1 cellular context compared by ENCODE assay signal in genomic region chr10:106487726-106488125, GRCh38.
TF ChIP-seq lines count a peak whose summit lies in the region.

No MANE protein-coding gene starts in this region.

TF ChIP-seq in SK-N-SH treated with all-trans-retinoic acid at 6 μM for 48 hours, 23 proteins besides CTCF, POLR2A, EP300 and RAD21 (continued from another document):
- TF ChIP-seq CSRNP3 (CRISPR knock-in tag; IDR thresholded peaks at IDR 0.05) (0 out of 2 replicates have a peak, but pooled peaks have one; percentile 44), POU6F1 (CRISPR knock-in tag; IDR thresholded peaks at IDR 0.05; ENCODE audit: borderline replicate concordance, low read depth) (no peak), SNAI2 (CRISPR knock-in tag; IDR thresholded peaks at IDR 0.05) (no peak)
